ENCODE assay signal across 1 cellular context in the genomic region with DNA sequence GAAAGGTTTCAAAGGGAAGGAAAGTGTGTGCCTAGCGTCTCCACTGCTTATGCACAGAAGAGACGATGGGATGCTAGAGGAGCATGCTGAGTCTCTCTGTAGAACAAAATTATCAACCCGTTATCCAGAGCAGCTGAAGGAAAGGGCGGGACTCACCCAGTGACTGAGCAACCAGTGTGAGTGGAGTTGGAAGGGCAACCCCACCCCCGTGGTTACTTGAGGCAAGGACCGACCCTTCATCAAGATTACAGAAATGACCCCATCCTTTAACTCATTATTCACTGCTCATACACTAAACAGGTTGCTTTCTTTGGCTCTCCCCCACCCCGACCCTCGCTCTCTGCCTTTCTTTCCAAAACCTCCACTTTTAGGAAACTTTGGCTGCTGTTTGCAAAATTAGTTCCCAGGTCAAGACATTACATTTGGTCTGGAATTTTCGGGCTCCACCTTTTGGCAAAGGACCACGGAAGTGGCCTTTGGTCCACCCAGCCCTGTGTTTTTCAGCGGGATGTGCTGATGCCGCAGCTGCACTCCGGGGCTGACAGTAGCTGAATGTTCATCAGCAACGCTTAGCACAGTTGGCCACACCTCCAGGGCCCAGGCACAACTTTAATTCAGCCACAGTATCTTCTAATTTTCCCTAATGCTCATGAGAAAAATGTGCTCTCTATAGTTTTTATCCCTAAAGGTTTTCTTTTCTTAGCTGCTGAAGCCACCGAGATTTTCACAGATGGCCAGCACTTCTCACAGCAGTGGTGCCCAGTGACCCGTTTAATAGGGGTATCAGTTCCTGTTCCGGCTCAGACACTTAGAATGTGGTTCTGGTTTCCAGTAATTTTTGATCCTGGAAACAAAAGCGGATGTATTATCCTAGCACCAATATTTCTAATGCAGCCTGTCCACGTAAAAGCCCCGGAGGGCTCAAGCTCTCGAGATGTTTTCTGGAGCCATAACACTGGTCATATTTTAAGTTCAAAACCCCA.
TF ChIP-seq lines count a peak whose summit lies in the region.

No MANE protein-coding gene starts in this region.

TF ChIP-seq in GM23338, 12 proteins besides CTCF, POLR2A, EP300 and RAD21 (continued from another document):
- TF ChIP-seq, protein P1, sequence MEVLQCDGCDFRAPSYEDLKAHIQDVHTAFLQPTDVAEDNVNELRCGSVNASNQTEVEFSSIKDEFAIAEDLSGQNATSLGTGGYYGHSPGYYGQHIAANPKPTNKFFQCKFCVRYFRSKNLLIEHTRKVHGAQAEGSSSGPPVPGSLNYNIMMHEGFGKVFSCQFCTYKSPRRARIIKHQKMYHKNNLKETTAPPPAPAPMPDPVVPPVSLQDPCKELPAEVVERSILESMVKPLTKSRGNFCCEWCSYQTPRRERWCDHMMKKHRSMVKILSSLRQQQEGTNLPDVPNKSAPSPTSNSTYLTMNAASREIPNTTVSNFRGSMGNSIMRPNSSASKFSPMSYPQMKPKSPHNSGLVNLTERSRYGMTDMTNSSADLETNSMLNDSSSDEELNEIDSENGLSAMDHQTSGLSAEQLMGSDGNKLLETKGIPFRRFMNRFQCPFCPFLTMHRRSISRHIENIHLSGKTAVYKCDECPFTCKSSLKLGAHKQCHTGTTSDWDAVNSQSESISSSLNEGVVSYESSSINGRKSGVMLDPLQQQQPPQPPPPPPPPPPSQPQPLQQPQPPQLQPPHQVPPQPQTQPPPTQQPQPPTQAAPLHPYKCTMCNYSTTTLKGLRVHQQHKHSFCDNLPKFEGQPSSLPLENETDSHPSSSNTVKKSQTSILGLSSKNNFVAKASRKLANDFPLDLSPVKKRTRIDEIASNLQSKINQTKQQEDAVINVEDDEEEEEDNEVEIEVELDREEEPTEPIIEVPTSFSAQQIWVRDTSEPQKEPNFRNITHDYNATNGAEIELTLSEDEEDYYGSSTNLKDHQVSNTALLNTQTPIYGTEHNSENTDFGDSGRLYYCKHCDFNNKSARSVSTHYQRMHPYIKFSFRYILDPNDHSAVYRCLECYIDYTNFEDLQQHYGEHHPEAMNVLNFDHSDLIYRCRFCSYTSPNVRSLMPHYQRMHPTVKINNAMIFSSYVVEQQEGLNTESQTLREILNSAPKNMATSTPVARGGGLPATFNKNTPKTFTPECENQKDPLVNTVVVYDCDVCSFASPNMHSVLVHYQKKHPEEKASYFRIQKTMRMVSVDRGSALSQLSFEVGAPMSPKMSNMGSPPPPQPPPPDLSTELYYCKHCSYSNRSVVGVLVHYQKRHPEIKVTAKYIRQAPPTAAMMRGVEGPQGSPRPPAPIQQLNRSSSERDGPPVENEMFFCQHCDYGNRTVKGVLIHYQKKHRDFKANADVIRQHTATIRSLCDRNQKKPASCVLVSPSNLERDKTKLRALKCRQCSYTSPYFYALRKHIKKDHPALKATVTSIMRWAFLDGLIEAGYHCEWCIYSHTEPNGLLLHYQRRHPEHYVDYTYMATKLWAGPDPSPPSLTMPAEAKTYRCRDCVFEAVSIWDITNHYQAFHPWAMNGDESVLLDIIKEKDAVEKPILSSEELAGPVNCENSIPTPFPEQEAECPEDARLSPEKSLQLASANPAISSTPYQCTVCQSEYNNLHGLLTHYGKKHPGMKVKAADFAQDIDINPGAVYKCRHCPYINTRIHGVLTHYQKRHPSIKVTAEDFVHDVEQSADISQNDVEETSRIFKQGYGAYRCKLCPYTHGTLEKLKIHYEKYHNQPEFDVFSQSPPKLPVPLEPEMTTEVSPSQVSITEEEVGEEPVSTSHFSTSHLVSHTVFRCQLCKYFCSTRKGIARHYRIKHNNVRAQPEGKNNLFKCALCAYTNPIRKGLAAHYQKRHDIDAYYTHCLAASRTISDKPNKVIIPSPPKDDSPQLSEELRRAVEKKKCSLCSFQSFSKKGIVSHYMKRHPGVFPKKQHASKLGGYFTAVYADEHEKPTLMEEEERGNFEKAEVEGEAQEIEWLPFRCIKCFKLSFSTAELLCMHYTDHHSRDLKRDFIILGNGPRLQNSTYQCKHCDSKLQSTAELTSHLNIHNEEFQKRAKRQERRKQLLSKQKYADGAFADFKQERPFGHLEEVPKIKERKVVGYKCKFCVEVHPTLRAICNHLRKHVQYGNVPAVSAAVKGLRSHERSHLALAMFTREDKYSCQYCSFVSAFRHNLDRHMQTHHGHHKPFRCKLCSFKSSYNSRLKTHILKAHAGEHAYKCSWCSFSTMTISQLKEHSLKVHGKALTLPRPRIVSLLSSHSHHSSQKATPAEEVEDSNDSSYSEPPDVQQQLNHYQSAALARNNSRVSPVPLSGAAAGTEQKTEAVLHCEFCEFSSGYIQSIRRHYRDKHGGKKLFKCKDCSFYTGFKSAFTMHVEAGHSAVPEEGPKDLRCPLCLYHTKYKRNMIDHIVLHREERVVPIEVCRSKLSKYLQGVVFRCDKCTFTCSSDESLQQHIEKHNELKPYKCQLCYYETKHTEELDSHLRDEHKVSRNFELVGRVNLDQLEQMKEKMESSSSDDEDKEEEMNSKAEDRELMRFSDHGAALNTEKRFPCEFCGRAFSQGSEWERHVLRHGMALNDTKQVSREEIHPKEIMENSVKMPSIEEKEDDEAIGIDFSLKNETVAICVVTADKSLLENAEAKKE (CRISPR knock-in tag; IDR thresholded peaks at IDR 0.05): no peak
- no peak for TF ChIP-seq ZNF331 (CRISPR knock-in tag; IDR thresholded peaks at IDR 0.05; ENCODE audit: low read depth)
- no peak for TF ChIP-seq CREB1 (CRISPR knock-in tag; IDR thresholded peaks at IDR 0.05; ENCODE audit: low read depth)
- TF ChIP-seq, protein P2, sequence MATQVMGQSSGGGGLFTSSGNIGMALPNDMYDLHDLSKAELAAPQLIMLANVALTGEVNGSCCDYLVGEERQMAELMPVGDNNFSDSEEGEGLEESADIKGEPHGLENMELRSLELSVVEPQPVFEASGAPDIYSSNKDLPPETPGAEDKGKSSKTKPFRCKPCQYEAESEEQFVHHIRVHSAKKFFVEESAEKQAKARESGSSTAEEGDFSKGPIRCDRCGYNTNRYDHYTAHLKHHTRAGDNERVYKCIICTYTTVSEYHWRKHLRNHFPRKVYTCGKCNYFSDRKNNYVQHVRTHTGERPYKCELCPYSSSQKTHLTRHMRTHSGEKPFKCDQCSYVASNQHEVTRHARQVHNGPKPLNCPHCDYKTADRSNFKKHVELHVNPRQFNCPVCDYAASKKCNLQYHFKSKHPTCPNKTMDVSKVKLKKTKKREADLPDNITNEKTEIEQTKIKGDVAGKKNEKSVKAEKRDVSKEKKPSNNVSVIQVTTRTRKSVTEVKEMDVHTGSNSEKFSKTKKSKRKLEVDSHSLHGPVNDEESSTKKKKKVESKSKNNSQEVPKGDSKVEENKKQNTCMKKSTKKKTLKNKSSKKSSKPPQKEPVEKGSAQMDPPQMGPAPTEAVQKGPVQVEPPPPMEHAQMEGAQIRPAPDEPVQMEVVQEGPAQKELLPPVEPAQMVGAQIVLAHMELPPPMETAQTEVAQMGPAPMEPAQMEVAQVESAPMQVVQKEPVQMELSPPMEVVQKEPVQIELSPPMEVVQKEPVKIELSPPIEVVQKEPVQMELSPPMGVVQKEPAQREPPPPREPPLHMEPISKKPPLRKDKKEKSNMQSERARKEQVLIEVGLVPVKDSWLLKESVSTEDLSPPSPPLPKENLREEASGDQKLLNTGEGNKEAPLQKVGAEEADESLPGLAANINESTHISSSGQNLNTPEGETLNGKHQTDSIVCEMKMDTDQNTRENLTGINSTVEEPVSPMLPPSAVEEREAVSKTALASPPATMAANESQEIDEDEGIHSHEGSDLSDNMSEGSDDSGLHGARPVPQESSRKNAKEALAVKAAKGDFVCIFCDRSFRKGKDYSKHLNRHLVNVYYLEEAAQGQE (IDR thresholded peaks at IDR 0.05; ENCODE audit: unreplicated experiment): no peak
- no peak for TF ChIP-seq JUNB (IDR thresholded peaks at IDR 0.05; ENCODE audit: unreplicated experiment)
- TF ChIP-seq EZH2phosphoT487 (IDR thresholded peaks at IDR 0.05; ENCODE audit: unreplicated experiment): no peak
- no peak for TF ChIP-seq EZH2 (IDR thresholded peaks at IDR 0.05; ENCODE audit: low read depth, unreplicated experiment)
- TF ChIP-seq STAT1 (IDR thresholded peaks at IDR 0.05; ENCODE audit: unreplicated experiment): no peak
- TF ChIP-seq POLR2AphosphoS5 (IDR thresholded peaks at IDR 0.05; ENCODE audit: low read depth): no peak
